In the genomic region with DNA sequence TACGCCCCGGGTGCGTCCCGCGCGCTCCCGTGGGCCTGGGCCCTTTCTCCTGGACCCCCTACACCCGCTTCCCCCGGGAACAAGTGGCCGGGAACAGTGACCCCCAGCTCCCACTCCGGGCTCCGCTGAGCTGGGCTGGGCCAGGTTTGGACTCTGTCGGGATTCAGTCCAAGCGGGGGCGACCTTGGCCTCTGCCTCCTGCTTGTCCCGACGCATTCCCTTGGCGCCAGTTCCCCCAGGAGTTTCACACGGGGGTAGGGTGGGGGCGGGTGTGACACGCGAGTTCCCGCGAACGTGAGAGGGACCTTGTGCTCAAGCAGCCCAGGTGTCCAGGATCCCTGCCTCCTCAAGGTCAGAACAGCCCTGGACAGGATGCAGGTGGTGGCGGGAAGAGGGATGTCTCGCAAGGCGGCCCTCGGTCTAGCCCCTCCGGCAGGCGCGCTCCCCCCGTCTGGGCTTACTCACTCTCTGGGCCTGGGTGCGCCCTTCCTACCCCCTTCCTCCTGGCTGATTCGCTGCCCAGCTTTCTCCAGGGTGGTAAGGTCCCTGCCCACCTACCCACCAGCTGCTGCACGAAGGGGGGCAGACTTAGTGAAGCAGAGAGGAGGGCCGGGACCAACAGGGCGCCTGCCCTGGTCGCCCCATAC, we compare ENCODE assay signal across 1 cellular context.
TF ChIP-seq lines count a peak whose summit lies in the region.

No MANE protein-coding gene starts in this region.

TF ChIP-seq in HepG2, 621 proteins besides CTCF, POLR2A, EP300 and RAD21 (continued from another document and continues in another):
- TF ChIP-seq CSRNP1 (CRISPR knock-in tag; IDR thresholded peaks at IDR 0.05) (no peak), SIN3A (IDR thresholded peaks at IDR 0.05; ENCODE audit: borderline replicate concordance, low read depth, low read length) (no peak), HES4 (CRISPR knock-in tag; IDR thresholded peaks at IDR 0.05; ENCODE audit: borderline replicate concordance) (no peak), ZHX2 (IDR thresholded peaks at IDR 0.05; ENCODE audit: low read depth) (no peak), ZHX2 (CRISPR knock-in tag; IDR thresholded peaks at IDR 0.05; ENCODE audit: borderline replicate concordance) (no peak), ZFY (CRISPR knock-in tag; IDR thresholded peaks at IDR 0.05) (no peak), REPIN1 (CRISPR knock-in tag; IDR thresholded peaks at IDR 0.05; ENCODE audit: borderline replicate concordance, low read depth) (no peak), SAP130 (CRISPR knock-in tag; IDR thresholded peaks at IDR 0.05; ENCODE audit: low read depth) (peak; percentile 2; the same call in 1 of the 2 replicates), RXRA (CRISPR knock-in tag; IDR thresholded peaks at IDR 0.05) (no peak; the same call in 1 of the 2 replicates), NR3C1 (CRISPR knock-in tag; IDR thresholded peaks at IDR 0.05) (no peak), NFKB2 (CRISPR knock-in tag; IDR thresholded peaks at IDR 0.05; ENCODE audit: borderline replicate concordance) (no peak), ZNF326 (CRISPR knock-in tag; IDR thresholded peaks at IDR 0.05; ENCODE audit: borderline replicate concordance) (no peak), ZNF598 (CRISPR knock-in tag; IDR thresholded peaks at IDR 0.05; ENCODE audit: borderline replicate concordance) (no peak), MIER3 (CRISPR knock-in tag; IDR thresholded peaks at IDR 0.05; ENCODE audit: borderline replicate concordance) (no peak), ZNF543 (CRISPR knock-in tag; IDR thresholded peaks at IDR 0.05) (peak; percentile 37; the same call in 1 of the 2 replicates), NKX3-1 (CRISPR knock-in tag; IDR thresholded peaks at IDR 0.05) (no peak), TEAD2 (CRISPR knock-in tag; IDR thresholded peaks at IDR 0.05) (no peak), ZNF589 (CRISPR knock-in tag; conservative IDR thresholded peaks at IDR 0.05) (no peak), ZNF724P (CRISPR knock-in tag; IDR thresholded peaks at IDR 0.05; ENCODE audit: borderline replicate concordance) (no peak), KAT7 (CRISPR knock-in tag; IDR thresholded peaks at IDR 0.05; ENCODE audit: borderline replicate concordance) (no peak), RFXANK (CRISPR knock-in tag; IDR thresholded peaks at IDR 0.05) (no peak), ZSCAN21 (CRISPR knock-in tag; IDR thresholded peaks at IDR 0.05; ENCODE audit: borderline replicate concordance) (no peak), ZBTB37 (CRISPR knock-in tag; IDR thresholded peaks at IDR 0.05) (no peak), ZMYM2 (CRISPR knock-in tag; IDR thresholded peaks at IDR 0.05) (no peak), KDM6A (CRISPR knock-in tag; IDR thresholded peaks at IDR 0.05; ENCODE audit: low read depth) (no peak), ZNF296 (CRISPR knock-in tag; conservative IDR thresholded peaks at IDR 0.05) (no peak), NFRKB (IDR thresholded peaks at IDR 0.05) (no peak), ISL2 (CRISPR knock-in tag; IDR thresholded peaks at IDR 0.05) (no peak), ZNF816 (CRISPR knock-in tag; IDR thresholded peaks at IDR 0.05; ENCODE audit: borderline replicate concordance) (no peak), ZNF580 (CRISPR knock-in tag; IDR thresholded peaks at IDR 0.05; ENCODE audit: borderline replicate concordance, low read depth) (no peak), ONECUT2 (CRISPR knock-in tag; IDR thresholded peaks at IDR 0.05) (no peak), ZNF577 (CRISPR knock-in tag; IDR thresholded peaks at IDR 0.05; ENCODE audit: borderline replicate concordance, low read depth) (no peak), ZNF138 (CRISPR knock-in tag; IDR thresholded peaks at IDR 0.05; ENCODE audit: low read depth) (0 out of 2 replicates have a peak, but pooled peaks have one; percentile 14), SKI (IDR thresholded peaks at IDR 0.05; ENCODE audit: partially characterized antibody) (peak; percentile 51), ZHX1 (CRISPR knock-in tag; IDR thresholded peaks at IDR 0.05; ENCODE audit: low read depth) (no peak), MAFG (CRISPR knock-in tag; IDR thresholded peaks at IDR 0.05) (no peak), NFATC3 (CRISPR knock-in tag; IDR thresholded peaks at IDR 0.05) (no peak), ZNF772 (CRISPR knock-in tag; IDR thresholded peaks at IDR 0.05) (0 out of 2 replicates have a peak, but pooled peaks have one; percentile 30), THYN1 (CRISPR knock-in tag; IDR thresholded peaks at IDR 0.05; ENCODE audit: borderline replicate concordance, low read depth) (no peak), ZNF773 (CRISPR knock-in tag; IDR thresholded peaks at IDR 0.05; ENCODE audit: borderline replicate concordance) (no peak), CENPBD1 (CRISPR knock-in tag; IDR thresholded peaks at IDR 0.05; ENCODE audit: borderline replicate concordance, low read depth) (no peak), NR2C2 (CRISPR knock-in tag; IDR thresholded peaks at IDR 0.05; ENCODE audit: borderline replicate concordance) (no peak), ZNF160 (CRISPR knock-in tag; IDR thresholded peaks at IDR 0.05) (no peak)
- TF ChIP-seq, protein P1, sequence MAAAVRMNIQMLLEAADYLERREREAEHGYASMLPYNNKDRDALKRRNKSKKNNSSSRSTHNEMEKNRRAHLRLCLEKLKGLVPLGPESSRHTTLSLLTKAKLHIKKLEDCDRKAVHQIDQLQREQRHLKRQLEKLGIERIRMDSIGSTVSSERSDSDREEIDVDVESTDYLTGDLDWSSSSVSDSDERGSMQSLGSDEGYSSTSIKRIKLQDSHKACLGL (CRISPR knock-in tag; IDR thresholded peaks at IDR 0.05), result no peak
- TF ChIP-seq, protein P2, sequence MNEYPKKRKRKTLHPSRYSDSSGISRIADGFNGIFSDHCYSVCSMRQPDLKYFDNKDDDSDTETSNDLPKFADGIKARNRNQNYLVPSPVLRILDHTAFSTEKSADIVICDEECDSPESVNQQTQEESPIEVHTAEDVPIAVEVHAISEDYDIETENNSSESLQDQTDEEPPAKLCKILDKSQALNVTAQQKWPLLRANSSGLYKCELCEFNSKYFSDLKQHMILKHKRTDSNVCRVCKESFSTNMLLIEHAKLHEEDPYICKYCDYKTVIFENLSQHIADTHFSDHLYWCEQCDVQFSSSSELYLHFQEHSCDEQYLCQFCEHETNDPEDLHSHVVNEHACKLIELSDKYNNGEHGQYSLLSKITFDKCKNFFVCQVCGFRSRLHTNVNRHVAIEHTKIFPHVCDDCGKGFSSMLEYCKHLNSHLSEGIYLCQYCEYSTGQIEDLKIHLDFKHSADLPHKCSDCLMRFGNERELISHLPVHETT (CRISPR knock-in tag; conservative IDR thresholded peaks at IDR 0.05), result no peak
- TF ChIP-seq, protein P3, sequence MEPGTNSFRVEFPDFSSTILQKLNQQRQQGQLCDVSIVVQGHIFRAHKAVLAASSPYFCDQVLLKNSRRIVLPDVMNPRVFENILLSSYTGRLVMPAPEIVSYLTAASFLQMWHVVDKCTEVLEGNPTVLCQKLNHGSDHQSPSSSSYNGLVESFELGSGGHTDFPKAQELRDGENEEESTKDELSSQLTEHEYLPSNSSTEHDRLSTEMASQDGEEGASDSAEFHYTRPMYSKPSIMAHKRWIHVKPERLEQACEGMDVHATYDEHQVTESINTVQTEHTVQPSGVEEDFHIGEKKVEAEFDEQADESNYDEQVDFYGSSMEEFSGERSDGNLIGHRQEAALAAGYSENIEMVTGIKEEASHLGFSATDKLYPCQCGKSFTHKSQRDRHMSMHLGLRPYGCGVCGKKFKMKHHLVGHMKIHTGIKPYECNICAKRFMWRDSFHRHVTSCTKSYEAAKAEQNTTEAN (CRISPR knock-in tag; conservative IDR thresholded peaks at IDR 0.05), result no peak
